1 cellular context compared by ENCODE assay signal in the genomic region with DNA sequence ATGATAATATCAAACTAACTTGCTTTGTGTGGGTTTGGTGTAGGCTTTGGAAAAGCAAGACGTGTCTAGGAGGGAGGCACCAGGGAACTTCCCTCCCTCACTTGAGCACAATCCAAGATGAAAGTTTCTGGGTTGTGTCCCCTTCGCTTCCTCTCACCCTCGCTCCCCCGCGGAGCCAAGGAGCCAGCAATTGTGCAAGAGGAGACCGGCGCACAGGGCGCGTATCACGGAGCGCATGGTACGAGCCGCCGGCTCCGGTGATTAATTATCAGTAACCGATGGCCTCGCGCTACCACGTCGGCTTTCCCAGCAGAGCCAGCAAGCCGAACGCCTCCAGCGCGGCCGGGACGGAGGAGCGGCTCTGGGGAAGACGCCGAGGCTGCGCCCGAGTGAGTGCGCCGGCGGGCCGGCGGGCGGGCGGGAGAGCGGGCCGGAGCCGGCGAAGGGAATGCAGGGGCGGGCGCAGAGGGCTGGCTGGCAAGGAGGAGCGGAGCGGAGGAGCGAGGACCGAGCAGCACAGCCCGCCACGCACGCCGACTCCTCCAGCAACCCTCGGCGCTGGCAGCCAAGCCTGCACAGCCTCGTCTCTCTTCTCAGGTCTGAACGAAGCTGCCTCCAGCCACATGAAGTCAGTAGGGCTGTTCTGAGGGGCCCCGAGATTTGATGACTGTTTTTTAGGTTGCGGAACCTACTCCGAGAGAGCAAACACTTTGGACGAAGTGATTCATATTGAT.
A peak's percentile ranks its signal among the peaks of the same experiment; 100 is the strongest.
TF ChIP-seq lines count a peak whose summit lies in the region.

No MANE protein-coding gene starts in this region.

TF ChIP-seq in HepG2, 621 proteins besides CTCF, POLR2A, EP300 and RAD21 (continued from another document):
- no peak for TF ChIP-seq SKI (IDR thresholded peaks at IDR 0.05; ENCODE audit: partially characterized antibody)
- TF ChIP-seq ZNF510 (CRISPR knock-in tag; IDR thresholded peaks at IDR 0.05; ENCODE audit: low read depth): no peak
- TF ChIP-seq SYNCRIP (IDR thresholded peaks at IDR 0.05; ENCODE audit: insufficient read depth, low read depth, low read length): no peak
- TF ChIP-seq ZNF33B (CRISPR knock-in tag; IDR thresholded peaks at IDR 0.05): no peak
- no peak for TF ChIP-seq ZNF432 (CRISPR knock-in tag; IDR thresholded peaks at IDR 0.05; ENCODE audit: borderline replicate concordance)
- TF ChIP-seq, protein P1, sequence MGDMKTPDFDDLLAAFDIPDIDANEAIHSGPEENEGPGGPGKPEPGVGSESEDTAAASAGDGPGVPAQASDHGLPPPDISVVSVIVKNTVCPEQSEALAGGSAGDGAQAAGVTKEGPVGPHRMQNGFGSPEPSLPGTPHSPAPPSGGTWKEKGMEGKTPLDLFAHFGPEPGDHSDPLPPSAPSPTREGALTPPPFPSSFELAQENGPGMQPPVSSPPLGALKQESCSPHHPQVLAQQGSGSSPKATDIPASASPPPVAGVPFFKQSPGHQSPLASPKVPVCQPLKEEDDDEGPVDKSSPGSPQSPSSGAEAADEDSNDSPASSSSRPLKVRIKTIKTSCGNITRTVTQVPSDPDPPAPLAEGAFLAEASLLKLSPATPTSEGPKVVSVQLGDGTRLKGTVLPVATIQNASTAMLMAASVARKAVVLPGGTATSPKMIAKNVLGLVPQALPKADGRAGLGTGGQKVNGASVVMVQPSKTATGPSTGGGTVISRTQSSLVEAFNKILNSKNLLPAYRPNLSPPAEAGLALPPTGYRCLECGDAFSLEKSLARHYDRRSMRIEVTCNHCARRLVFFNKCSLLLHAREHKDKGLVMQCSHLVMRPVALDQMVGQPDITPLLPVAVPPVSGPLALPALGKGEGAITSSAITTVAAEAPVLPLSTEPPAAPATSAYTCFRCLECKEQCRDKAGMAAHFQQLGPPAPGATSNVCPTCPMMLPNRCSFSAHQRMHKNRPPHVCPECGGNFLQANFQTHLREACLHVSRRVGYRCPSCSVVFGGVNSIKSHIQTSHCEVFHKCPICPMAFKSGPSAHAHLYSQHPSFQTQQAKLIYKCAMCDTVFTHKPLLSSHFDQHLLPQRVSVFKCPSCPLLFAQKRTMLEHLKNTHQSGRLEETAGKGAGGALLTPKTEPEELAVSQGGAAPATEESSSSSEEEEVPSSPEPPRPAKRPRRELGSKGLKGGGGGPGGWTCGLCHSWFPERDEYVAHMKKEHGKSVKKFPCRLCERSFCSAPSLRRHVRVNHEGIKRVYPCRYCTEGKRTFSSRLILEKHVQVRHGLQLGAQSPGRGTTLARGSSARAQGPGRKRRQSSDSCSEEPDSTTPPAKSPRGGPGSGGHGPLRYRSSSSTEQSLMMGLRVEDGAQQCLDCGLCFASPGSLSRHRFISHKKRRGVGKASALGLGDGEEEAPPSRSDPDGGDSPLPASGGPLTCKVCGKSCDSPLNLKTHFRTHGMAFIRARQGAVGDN (CRISPR knock-in tag; IDR thresholded peaks at IDR 0.05): peak; percentile 36
- peak; percentile 74 for TF ChIP-seq EZH2 (conservative IDR thresholded peaks at IDR 0.05; ENCODE audit: low read depth, low read length)
- peak; percentile 55; the same call in 1 of the 2 replicates for TF ChIP-seq ZNF263 (CRISPR knock-in tag; IDR thresholded peaks at IDR 0.05)
- TF ChIP-seq SKIL (CRISPR knock-in tag; IDR thresholded peaks at IDR 0.05; ENCODE audit: borderline replicate concordance): no peak
- TF ChIP-seq, protein P2, sequence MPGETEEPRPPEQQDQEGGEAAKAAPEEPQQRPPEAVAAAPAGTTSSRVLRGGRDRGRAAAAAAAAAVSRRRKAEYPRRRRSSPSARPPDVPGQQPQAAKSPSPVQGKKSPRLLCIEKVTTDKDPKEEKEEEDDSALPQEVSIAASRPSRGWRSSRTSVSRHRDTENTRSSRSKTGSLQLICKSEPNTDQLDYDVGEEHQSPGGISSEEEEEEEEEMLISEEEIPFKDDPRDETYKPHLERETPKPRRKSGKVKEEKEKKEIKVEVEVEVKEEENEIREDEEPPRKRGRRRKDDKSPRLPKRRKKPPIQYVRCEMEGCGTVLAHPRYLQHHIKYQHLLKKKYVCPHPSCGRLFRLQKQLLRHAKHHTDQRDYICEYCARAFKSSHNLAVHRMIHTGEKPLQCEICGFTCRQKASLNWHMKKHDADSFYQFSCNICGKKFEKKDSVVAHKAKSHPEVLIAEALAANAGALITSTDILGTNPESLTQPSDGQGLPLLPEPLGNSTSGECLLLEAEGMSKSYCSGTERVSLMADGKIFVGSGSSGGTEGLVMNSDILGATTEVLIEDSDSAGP (CRISPR knock-in tag; IDR thresholded peaks at IDR 0.05; ENCODE audit: borderline replicate concordance): peak; percentile 27; the same call in 1 of the 2 replicates
- TF ChIP-seq SMC3 (IDR thresholded peaks at IDR 0.05; ENCODE audit: low read length): no peak
- TF ChIP-seq UBTF (CRISPR knock-in tag; IDR thresholded peaks at IDR 0.05): peak; percentile 78; the same call in 1 of the 2 replicates
- TF ChIP-seq ZSCAN22 (CRISPR knock-in tag; IDR thresholded peaks at IDR 0.05): no peak
- no peak for TF ChIP-seq ZNF337 (CRISPR knock-in tag; IDR thresholded peaks at IDR 0.05; ENCODE audit: borderline replicate concordance, low read depth)
- no peak for TF ChIP-seq NR2F2 (IDR thresholded peaks at IDR 0.05; ENCODE audit: borderline replicate concordance, low read depth)
- no peak for TF ChIP-seq ZNF7 (CRISPR knock-in tag; IDR thresholded peaks at IDR 0.05)
- peak; percentile 43 for TF ChIP-seq CEBPB (IDR thresholded peaks at IDR 0.05; ENCODE audit: borderline replicate concordance, low read depth, low read length)
- TF ChIP-seq SAP130 (CRISPR knock-in tag; IDR thresholded peaks at IDR 0.05; ENCODE audit: low read depth): no peak
- TF ChIP-seq ELF1 (CRISPR knock-in tag; IDR thresholded peaks at IDR 0.05): no peak
- TF ChIP-seq ZKSCAN5 (CRISPR knock-in tag; IDR thresholded peaks at IDR 0.05): no peak
- TF ChIP-seq GZF1 (CRISPR knock-in tag; IDR thresholded peaks at IDR 0.05): no peak
- TF ChIP-seq ZNF839 (CRISPR knock-in tag; IDR thresholded peaks at IDR 0.05; ENCODE audit: borderline replicate concordance): no peak
- TF ChIP-seq MAFF (IDR thresholded peaks at IDR 0.05; ENCODE audit: low read depth, low read length): no peak
- no peak for TF ChIP-seq NR2F1 (CRISPR knock-in tag; IDR thresholded peaks at IDR 0.05)
- no peak for TF ChIP-seq ZC3H13 (CRISPR knock-in tag; IDR thresholded peaks at IDR 0.05)
- no peak for TF ChIP-seq THYN1 (CRISPR knock-in tag; IDR thresholded peaks at IDR 0.05; ENCODE audit: borderline replicate concordance, low read depth)
- no peak for TF ChIP-seq TERF1 (CRISPR knock-in tag; IDR thresholded peaks at IDR 0.05)
- TF ChIP-seq ZFP37 (CRISPR knock-in tag; IDR thresholded peaks at IDR 0.05; ENCODE audit: borderline replicate concordance): no peak
- TF ChIP-seq CC2D1A (CRISPR knock-in tag; IDR thresholded peaks at IDR 0.05): no peak
- no peak for TF ChIP-seq ZNF468 (CRISPR knock-in tag; IDR thresholded peaks at IDR 0.05)
- no peak for TF ChIP-seq ZFP36L2 (CRISPR knock-in tag; IDR thresholded peaks at IDR 0.05)
- no peak for TF ChIP-seq DNMT1 (CRISPR knock-in tag; IDR thresholded peaks at IDR 0.05)
- no peak for TF ChIP-seq ATRX (CRISPR knock-in tag; IDR thresholded peaks at IDR 0.05; ENCODE audit: borderline replicate concordance)
